In genomic region chr6:121365499-121366183, GRCh38 we compare ENCODE assay signal across 24 cellular contexts.
"Had no signal": no experiment of that assay in that cellular context is flagged by ENCODE, and none has a peak within 500 bp of the region (broad histone marks: within the 10 kb centered on the region; RNA-seq: fewer than 3 reads in every experiment).

No MANE protein-coding gene starts in this region.

- H3K4me1 ChIP-seq: SJSA1 had no signal

- H3K4me3 Mint-ChIP-seq: activated CD4-positive, alpha-beta T cell treated with anti-CD3 and anti-CD28 coated beads for 36 hours; activated CD4-positive, alpha-beta T cell treated with anti-CD3 and anti-CD28 coated beads, Interleukin-2, amount 10 ng/mL, durations not matched to agents 7 days and 5 days; activated CD8-positive, alpha-beta T cell treated with anti-CD3 and anti-CD28 coated beads, Interleukin-2, amount 10 ng/mL, durations not matched to agents 7 days and 5 days; activated naive CD4-positive, alpha-beta T cell treated with anti-CD3 and anti-CD28 coated beads for 36 hours; activated T-cell treated with anti-CD3 and anti-CD28 coated beads, Interleukin-2, amount 50 U/mL, for 24 hours; T-helper 1 cell treated with Interleukin-12 subunit alpha and Interleukin-12 subunit beta and Interleukin-4 antibody, amounts not matched to agents 30 μg/mL and 1 μg/mL, for 36 hours; T-helper 2 cell treated with Interferon-gamma antibody and Interleukin-4, amounts not matched to agents 5 μg/mL and 100 μg/mL, for 36 hours; WTC11 had no signal

- H3K27me3 ChIP-seq: brain microvascular endothelial cell had no signal

- DNase-seq: activated CD4-positive, alpha-beta T cell treated with anti-CD3 and anti-CD28 coated beads, Interleukin-2, amount 10 ng/mL, durations not matched to agents 7 days and 5 days; activated CD4-positive, alpha-beta T cell treated with anti-CD3 and anti-CD28 coated beads, Interleukin-2, amount 50 U/mL, for 48 hours; activated CD8-positive, alpha-beta T cell treated with anti-CD3 and anti-CD28 coated beads, Interleukin-2, amount 10 ng/mL, durations not matched to agents 7 days and 5 days; activated gamma-delta T cell treated with Interleukin-2 at 50 U/mL for 16 hours; activated T-cell treated with anti-CD3 and anti-CD28 coated beads, Interleukin-2, amount 50 U/mL, for 24 hours; brain microvascular endothelial cell; NCI-H1436; NCI-H1694; NCI-H1930; NCI-H2081 treated with DMSO at 0.1 percent for 48 hours; NCI-H345; NCI-H524 treated with DMSO at 0.1 percent for 48 hours; SHP77; SK-N-SH had no signal

- H3K9me3 ChIP-seq: SJSA1, SK-N-SH had no signal

- H3K9me2 ChIP-seq: SK-N-SH had no signal

- H3K4me2 ChIP-seq: KMS-11, SK-N-SH had no signal

- H3K9me3 Mint-ChIP-seq: activated CD4-positive, alpha-beta T cell treated with anti-CD3 and anti-CD28 coated beads, Interleukin-2, amount 10 ng/mL, durations not matched to agents 7 days and 5 days; activated naive CD4-positive, alpha-beta T cell treated with anti-CD3 and anti-CD28 coated beads for 36 hours; activated naive CD4-positive, alpha-beta T cell treated with anti-CD3 and anti-CD28 coated beads, Interleukin-2, amount 50 U/mL, for 72 hours; activated T-cell treated with anti-CD3 and anti-CD28 coated beads, Interleukin-2, amount 50 U/mL, for 24 hours; activated T-helper 2 cell treated with anti-CD3 and anti-CD28 coated beads, Interferon-gamma antibody, Interleukin-2, Interleukin-4, amounts not matched to agents 10 μg/mL and 5 μg/mL and 100 μg/mL, durations not matched to agents 14 hours and 24 hours and 36 hours; T-helper 1 cell treated with Interleukin-12 subunit alpha and Interleukin-12 subunit beta and Interleukin-4 antibody, amounts not matched to agents 30 μg/mL and 1 μg/mL, for 36 hours; T-helper 2 cell treated with Interferon-gamma antibody and Interleukin-4, amounts not matched to agents 5 μg/mL and 100 μg/mL, for 36 hours had no signal

- FAIRE-seq: TTC549 had no signal

- H3K36me3 Mint-ChIP-seq: WTC11 had no signal

- H3K36me3 ChIP-seq: brain microvascular endothelial cell, SJSA1 had no signal

- H3K4me1 Mint-ChIP-seq: activated CD4-positive, alpha-beta T cell treated with anti-CD3 and anti-CD28 coated beads for 36 hours; activated CD4-positive, alpha-beta T cell treated with anti-CD3 and anti-CD28 coated beads, Interleukin-2, amount 10 ng/mL, durations not matched to agents 7 days and 5 days had no signal

- H3K27ac ChIP-seq: brain microvascular endothelial cell, KMS-11, SJSA1 had no signal

- H3K4me3 ChIP-seq: SJSA1 had no signal

- H3K27ac Mint-ChIP-seq: activated CD4-positive, alpha-beta T cell treated with anti-CD3 and anti-CD28 coated beads for 36 hours; activated CD4-positive, alpha-beta T cell treated with anti-CD3 and anti-CD28 coated beads, Interleukin-2, amount 10 ng/mL, durations not matched to agents 7 days and 5 days; activated CD8-positive, alpha-beta T cell treated with anti-CD3 and anti-CD28 coated beads, Interleukin-2, amount 10 ng/mL, durations not matched to agents 7 days and 5 days; activated naive CD4-positive, alpha-beta T cell treated with anti-CD3 and anti-CD28 coated beads for 36 hours; activated naive CD4-positive, alpha-beta T cell treated with anti-CD3 and anti-CD28 coated beads, Interleukin-2, amount 50 U/mL, for 72 hours; activated T-cell treated with anti-CD3 and anti-CD28 coated beads, Interleukin-2, amount 50 U/mL, for 24 hours; activated T-helper 2 cell treated with anti-CD3 and anti-CD28 coated beads, Interferon-gamma antibody, Interleukin-2, Interleukin-4, amounts not matched to agents 10 μg/mL and 5 μg/mL and 100 μg/mL, durations not matched to agents 14 hours and 24 hours and 36 hours; T-helper 1 cell treated with Interleukin-12 subunit alpha and Interleukin-12 subunit beta and Interleukin-4 antibody, amounts not matched to agents 30 μg/mL and 1 μg/mL, for 36 hours; T-helper 2 cell treated with Interferon-gamma antibody and Interleukin-4, amounts not matched to agents 5 μg/mL and 100 μg/mL, for 36 hours; WTC11 had no signal
